17 cellular contexts compared by ENCODE assay signal in genomic region chr4:145058256-145058655, GRCh38.
"Had no signal": no experiment of that assay in that cellular context is flagged by ENCODE, and none has a peak within 500 bp of the region (broad histone marks: within the 10 kb centered on the region; RNA-seq: fewer than 3 reads in every experiment).

No MANE protein-coding gene starts in this region.

- H3K27ac Mint-ChIP-seq: dendritic cell treated with granulocyte-macrophage colony-stimulating factor and Interleukin-4, amounts not matched to agents 40 ng/mL and 50 ng/mL, for 4 days; type B pancreatic cell had no signal

- H3K27me3 ChIP-seq: hepatocyte, neutrophil, right atrium auricular region, sigmoid colon had no signal

- H3K4me3 Mint-ChIP-seq: dendritic cell treated with granulocyte-macrophage colony-stimulating factor and Interleukin-4, amounts not matched to agents 40 ng/mL and 50 ng/mL, for 4 days; naive thymus-derived CD8-positive, alpha-beta T cell; type B pancreatic cell had no signal

- H3K79me2 ChIP-seq: hepatocyte had no signal

- H3K9me3 Mint-ChIP-seq: dendritic cell treated with granulocyte-macrophage colony-stimulating factor and Interleukin-4, amounts not matched to agents 40 ng/mL and 50 ng/mL, for 4 days; naive thymus-derived CD8-positive, alpha-beta T cell; type B pancreatic cell had no signal

- FAIRE-seq: urothelium cell line had no signal

- H3K27ac ChIP-seq: hepatocyte, neutrophil, right atrium auricular region, sigmoid colon, skin epidermis had no signal

- ATAC-seq: mucosa of descending colon; naive thymus-derived CD8-positive, alpha-beta T cell had no signal

- H3K4me2 ChIP-seq: hepatocyte had no signal

- H3K4me3 ChIP-seq: hepatocyte, mucosa of descending colon, right atrium auricular region, sigmoid colon, skin epidermis had no signal

- H3K9me3 ChIP-seq: mucosa of descending colon, neutrophil, right atrium auricular region, sigmoid colon had no signal

- H3K4me1 ChIP-seq: right atrium auricular region had no signal

- DNase-seq: foreskin melanocyte; head of caudate nucleus; kidney; mucosa of descending colon; naive thymus-derived CD8-positive, alpha-beta T cell; posterior cingulate gyrus; sigmoid colon; stimulated activated CD4-positive, alpha-beta T cell treated with anti-CD3 and anti-CD28 coated beads, Interleukin-12 subunit alpha, Interleukin-12 subunit beta, amount 100 ng/mL, for 4 hours; stimulated activated CD4-positive, alpha-beta T cell treated with anti-CD3 and anti-CD28 coated beads, Interleukin-2, amount 100 ng/mL, for 48 hours; stimulated activated naive CD4-positive, alpha-beta T cell treated with Interleukin-2 at 50 U/mL for 16 hours had no signal

- H3K27me3 Mint-ChIP-seq: dendritic cell treated with granulocyte-macrophage colony-stimulating factor and Interleukin-4, amounts not matched to agents 40 ng/mL and 50 ng/mL, for 4 days; naive thymus-derived CD8-positive, alpha-beta T cell; type B pancreatic cell had no signal

- H2AFZ ChIP-seq: hepatocyte had no signal

- H3K36me3 ChIP-seq: neutrophil, right atrium auricular region, sigmoid colon had no signal
